ENCODE assay signal across 26 cellular contexts in the genomic region with DNA sequence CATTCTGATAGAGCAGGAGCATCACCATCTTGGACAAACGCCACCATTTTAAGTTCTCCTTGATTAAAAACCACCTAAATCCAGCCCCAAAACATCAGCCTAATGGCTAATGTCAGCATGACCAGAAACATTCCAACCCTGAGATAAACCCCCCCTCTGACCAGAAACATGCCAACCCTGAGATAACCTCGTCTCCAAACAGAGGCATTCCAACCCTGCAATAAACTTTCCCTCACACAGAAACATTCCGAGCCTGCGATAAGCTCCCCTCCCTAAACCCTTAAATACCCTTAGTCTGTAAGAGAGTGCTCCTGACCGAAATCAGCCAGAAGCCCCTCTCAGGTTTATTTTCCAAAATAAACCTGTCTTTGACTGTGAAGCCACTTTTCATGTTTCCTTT.
DNase-seq lines count a peak whose midpoint lies in the region; ATAC-seq and TF ChIP-seq lines count a peak whose summit lies in the region.
"Had no signal": no experiment of that assay in that cellular context is flagged by ENCODE, and none has a peak within 500 bp of the region (broad histone marks: within the 10 kb centered on the region; RNA-seq: fewer than 3 reads in every experiment).

No MANE protein-coding gene starts in this region.

- H3K27ac ChIP-seq in BLaER1: no peak overlapping the region
- peak overlapping the region in 1 of 4 donors; percentile 24 for H3K27ac ChIP-seq in body of pancreas
- H3K27ac ChIP-seq: KMS-11, SJCRH30 had no signal

- H3K4me1 ChIP-seq in BLaER1 (peaks cover 63% of the 10 kb centered on the region), body of pancreas (no peaks in the 10 kb centered on the region)
- H3K4me1 ChIP-seq: SJCRH30 had no signal

- H3K9me3 Mint-ChIP-seq in naive B cell: no peaks in the 10 kb centered on the region
- no peaks in the 10 kb centered on the region for H3K9me3 Mint-ChIP-seq in stimulated activated memory B cell treated with anti-CD40 and anti-IgM and Interleukin-4, amounts not matched to agents 10 μg/mL and 1 μg/mL and 100 μg/mL, for 72 hours
- H3K9me3 Mint-ChIP-seq: CD4-positive, alpha-beta T cell had no signal

- intact Hi-C loops in body of pancreas (cut with DNase I): no loop called here

- H3K4me3 ChIP-seq in BLaER1: no peak overlapping the region
- H3K4me3 ChIP-seq in body of pancreas: no peak overlapping the region
- H3K4me3 ChIP-seq: SJCRH30 had no signal

- no peak overlapping the region for H3K9ac ChIP-seq in BLaER1
- H3K9ac ChIP-seq: KMS-11 had no signal

- WGBS in body of pancreas, 2 donors: 14 to 30% methylated on average over 5 of the region's 5 CpGs

- H3K27me3 ChIP-seq in BLaER1 (no peaks in the 10 kb centered on the region), body of pancreas (no peaks in the 10 kb centered on the region)
- H3K27me3 ChIP-seq: SJCRH30 had no signal

- H3K4me3 Mint-ChIP-seq in naive B cell: peak overlapping the region in 5 of 8 donors; percentile 33 to 88 (median 71)
- H3K4me3 Mint-ChIP-seq in stimulated activated memory B cell treated with anti-CD40 and anti-IgM and Interleukin-4, amounts not matched to agents 10 μg/mL and 1 μg/mL and 100 μg/mL, for 72 hours: no peak overlapping the region
- H3K4me3 Mint-ChIP-seq: CD4-positive, alpha-beta T cell had no signal

- peaks cover 0 to 11% of the 10 kb centered on the region in 2 donors for H3K36me3 Mint-ChIP-seq in naive B cell
- H3K36me3 Mint-ChIP-seq in stimulated activated memory B cell treated with anti-CD40 and anti-IgM and Interleukin-4, amounts not matched to agents 10 μg/mL and 1 μg/mL and 100 μg/mL, for 72 hours: no peaks in the 10 kb centered on the region

- no peak for DNase-seq in body of pancreas
- DNase-seq in naive B cell: no peak
- no peak for DNase-seq in NCI-H2107 (lab: John Stamatoyannopoulos, UW)
- DNase-seq in NCI-H2196 (lab: John Stamatoyannopoulos, UW; ENCODE audit: unreplicated experiment): no peak
- DNase-seq: 8988T; ACHN; DMS53; HCEC 1CT; IMR-90; MM.1S; NCI-H1092 treated with DMSO at 0.1 percent for 48 hours; NCI-H1436 treated with DMSO at 0.1 percent for 48 hours; NCI-H187 treated with DMSO at 0.1 percent for 48 hours; NCI-H446 treated with DMSO at 0.1 percent for 48 hours; NCI-H526; NCI-H82; NK-92 treated with Interleukin-12 subunit alpha and Interleukin-12 subunit beta, amount 100 ng/mL, for 24 hours; PC-3; SJCRH30 had no signal

- H3K4me2 ChIP-seq in BLaER1: peak overlapping the region; percentile 86
- H3K4me2 ChIP-seq: KMS-11 had no signal

- H3K9me3 ChIP-seq in BLaER1: no peaks in the 10 kb centered on the region
- H3K9me3 ChIP-seq in body of pancreas: no peaks in the 10 kb centered on the region
- H3K9me3 ChIP-seq: SJCRH30 had no signal

- peaks cover 38 to 59% (median 42%) of the 10 kb centered on the region in 3 donors for H3K4me1 Mint-ChIP-seq in naive B cell
- H3K4me1 Mint-ChIP-seq in stimulated activated memory B cell treated with anti-CD40 and anti-IgM and Interleukin-4, amounts not matched to agents 10 μg/mL and 1 μg/mL and 100 μg/mL, for 72 hours: peaks cover 32% of the 10 kb centered on the region

- no peak for TF ChIP-seq CTCF in body of pancreas (IDR thresholded peaks at IDR 0.05)

- no peaks in the 10 kb centered on the region for H3K36me3 ChIP-seq in BLaER1
- no peaks in the 10 kb centered on the region for H3K36me3 ChIP-seq in body of pancreas (replicated peaks in 1 of 2; ENCODE audit: insufficient read depth in 1 of 2, low read depth in 2 of 2)
- H3K36me3 ChIP-seq: SJCRH30 had no signal

- H3K27me3 Mint-ChIP-seq in naive B cell: peaks cover 24 to 40% (median 26%) of the 10 kb centered on the region in 3 donors
- peaks cover 21% of the 10 kb centered on the region for H3K27me3 Mint-ChIP-seq in stimulated activated memory B cell treated with anti-CD40 and anti-IgM and Interleukin-4, amounts not matched to agents 10 μg/mL and 1 μg/mL and 100 μg/mL, for 72 hours

- ATAC-seq in body of pancreas (peak; percentile 71), naive B cell (ENCODE audit: low read depth in 2 of 2) (no peak), GM21723 (IDR thresholded peaks at IDR 0.05; ENCODE audit: unreplicated experiment) (no peak)
- ATAC-seq in stimulated activated memory B cell treated with anti-CD40 and anti-IgM and Interleukin-4, amounts not matched to agents 10 μg/mL and 1 μg/mL and 100 μg/mL, for 72 hours: no peak
- ATAC-seq: PC-3, Right ventricle myocardium inferior, SK-N-SH treated with all-trans-retinoic acid at 6 μM for 48 hours had no signal

- H3K27ac Mint-ChIP-seq in naive B cell: peak overlapping the region in 4 of 6 donors; percentile 79 to 98 (median 97)
- H3K27ac Mint-ChIP-seq in stimulated activated memory B cell treated with anti-CD40 and anti-IgM and Interleukin-4, amounts not matched to agents 10 μg/mL and 1 μg/mL and 100 μg/mL, for 72 hours: peak overlapping the region; percentile 41
- H3K27ac Mint-ChIP-seq: CD4-positive, alpha-beta T cell had no signal

- TF ChIP-seq POLR2A in body of pancreas (IDR thresholded peaks at IDR 0.05): no peak

- H4K20me1 ChIP-seq in BLaER1: peaks cover 70% of the 10 kb centered on the region; the same call in 1 of the 2 replicates
